Comparison of ENCODE assay signal across 12 cellular contexts in the genomic region with DNA sequence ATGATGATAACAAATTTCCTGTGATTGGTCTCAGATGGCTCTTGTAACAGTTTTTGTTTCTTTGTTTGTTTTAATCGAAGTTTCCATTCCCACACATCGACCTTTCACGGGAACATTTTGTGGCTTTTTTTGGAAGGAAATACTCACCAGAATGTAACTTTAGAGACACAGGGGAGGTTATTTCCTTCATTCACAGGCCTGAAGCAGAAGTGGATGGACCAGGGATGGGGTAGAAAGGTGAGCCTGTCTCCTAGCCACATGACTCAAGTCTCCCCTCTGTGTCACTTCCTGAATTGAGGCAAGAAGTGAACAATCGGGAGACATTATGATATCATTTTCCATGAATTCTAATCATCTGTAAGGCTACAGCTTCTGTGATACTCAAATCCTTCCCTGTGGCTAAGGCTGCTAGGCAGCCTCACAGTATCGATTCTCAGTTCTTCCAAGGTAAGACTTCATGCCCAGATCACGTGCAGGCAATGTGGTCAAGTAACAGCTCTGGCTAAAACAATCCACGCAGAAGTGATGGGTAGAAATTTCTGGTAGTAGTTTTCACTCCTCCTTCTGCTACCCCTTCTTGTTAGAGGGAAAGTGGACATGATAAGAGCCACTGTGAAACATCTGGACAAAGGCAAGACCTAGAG.
DNase-seq lines count a peak whose midpoint lies in the region; ATAC-seq lines count a peak whose summit lies in the region.
"Had no signal": no experiment of that assay in that cellular context is flagged by ENCODE, and none has a peak within 500 bp of the region (broad histone marks: within the 10 kb centered on the region; RNA-seq: fewer than 3 reads in every experiment).

No MANE protein-coding gene starts in this region.

- no peaks in the 10 kb centered on the region for H3K27me3 Mint-ChIP-seq in activated T-cell treated with anti-CD3 and anti-CD28 coated beads, Interleukin-2, amount 50 U/mL, for 72 hours (ENCODE audit: low read depth)
- H3K27me3 Mint-ChIP-seq: activated naive CD4-positive, alpha-beta T cell treated with anti-CD3 and anti-CD28 coated beads, Interleukin-2, amount 50 U/mL, for 24 hours had no signal

- no peaks in the 10 kb centered on the region for H3K9me3 Mint-ChIP-seq in activated T-cell treated with anti-CD3 and anti-CD28 coated beads, Interleukin-2, amount 50 U/mL, for 72 hours
- H3K9me3 Mint-ChIP-seq: activated naive CD4-positive, alpha-beta T cell treated with anti-CD3 and anti-CD28 coated beads, Interleukin-2, amount 50 U/mL, for 24 hours had no signal

- peak overlapping the region in 1 of 2 donors; percentile 56 for H3K4me3 Mint-ChIP-seq in activated T-cell treated with anti-CD3 and anti-CD28 coated beads, Interleukin-2, amount 50 U/mL, for 72 hours
- H3K4me3 Mint-ChIP-seq: activated naive CD4-positive, alpha-beta T cell treated with anti-CD3 and anti-CD28 coated beads, Interleukin-2, amount 50 U/mL, for 24 hours had no signal

- peak overlapping the region; percentile 35 for H3K27ac Mint-ChIP-seq in activated T-cell treated with anti-CD3 and anti-CD28 coated beads, Interleukin-2, amount 50 U/mL, for 72 hours
- H3K27ac Mint-ChIP-seq: activated naive CD4-positive, alpha-beta T cell treated with anti-CD3 and anti-CD28 coated beads, Interleukin-2, amount 50 U/mL, for 24 hours had no signal

- peaks cover 30% of the 10 kb centered on the region for H3K4me1 Mint-ChIP-seq in activated T-cell treated with anti-CD3 and anti-CD28 coated beads, Interleukin-2, amount 50 U/mL, for 72 hours (ENCODE audit: low read depth)

- intact Hi-C loops in sciatic nerve (cut with DNase I) = no loop called here

- peak; percentile 2 for DNase-seq in HS-5 (ENCODE audit: low read depth)
- peak; percentile 4 to 14 for DNase-seq in activated T-cell treated with anti-CD3 and anti-CD28 coated beads, Interleukin-2, amount 50 U/mL, for 72 hours
- DNase-seq in fibroblast of gingiva (ENCODE audit: low read depth) = peak; percentile 93
- DNase-seq in sciatic nerve (ENCODE audit: low spot score) = no peak
- DNase-seq in NCI-H146 (lab: John Stamatoyannopoulos, UW) = no peak
- no peak for DNase-seq in activated CD4-positive, CD25-positive, alpha-beta regulatory T cell treated with anti-CD3 and anti-CD28 coated beads, Interleukin-2, amount 50 U/mL, for 72 hours
- DNase-seq: foreskin melanocyte, NCI-H1105 treated with DMSO at 0.1 percent for 48 hours had no signal

- peaks cover 0 to 1% of the 10 kb centered on the region in 2 donors for H3K36me3 Mint-ChIP-seq in activated T-cell treated with anti-CD3 and anti-CD28 coated beads, Interleukin-2, amount 50 U/mL, for 72 hours (ENCODE audit: insufficient read depth in 2 of 2)
- H3K36me3 Mint-ChIP-seq: activated naive CD4-positive, alpha-beta T cell treated with anti-CD3 and anti-CD28 coated beads, Interleukin-2, amount 50 U/mL, for 24 hours had no signal

- peak; percentile 86 to 90 for ATAC-seq in activated T-cell treated with anti-CD3 and anti-CD28 coated beads, Interleukin-2, amount 50 U/mL, for 72 hours (replicated peaks in 1 of 2)
- peak; percentile 90 for ATAC-seq in sciatic nerve
- no peak for ATAC-seq in GM18867 (IDR thresholded peaks at IDR 0.05; ENCODE audit: unreplicated experiment)
- no peak for ATAC-seq in GM21360 (IDR thresholded peaks at IDR 0.05; ENCODE audit: unreplicated experiment)
- ATAC-seq: GM12878 had no signal

Comparison
In these comparisons a context has a peak if more than half of its experiments do, and no peak if none do; other contexts are left out.
1. DNase-seq: peak in HS-5 (single experiment), activated T-cell treated with anti-CD3 and anti-CD28 coated beads, Interleukin-2, amount 50 U/mL, for 72 hours (2 of 2) and fibroblast of gingiva (single experiment); none in sciatic nerve (single experiment), NCI-H146 (single experiment) and activated CD4-positive, CD25-positive, alpha-beta regulatory T cell treated with anti-CD3 and anti-CD28 coated beads, Interleukin-2, amount 50 U/mL, for 72 hours (single experiment).
2. ATAC-seq: peak in activated T-cell treated with anti-CD3 and anti-CD28 coated beads, Interleukin-2, amount 50 U/mL, for 72 hours (2 of 2) and sciatic nerve (single experiment); none in GM18867 (single experiment) and GM21360 (single experiment).